In the genomic region with DNA sequence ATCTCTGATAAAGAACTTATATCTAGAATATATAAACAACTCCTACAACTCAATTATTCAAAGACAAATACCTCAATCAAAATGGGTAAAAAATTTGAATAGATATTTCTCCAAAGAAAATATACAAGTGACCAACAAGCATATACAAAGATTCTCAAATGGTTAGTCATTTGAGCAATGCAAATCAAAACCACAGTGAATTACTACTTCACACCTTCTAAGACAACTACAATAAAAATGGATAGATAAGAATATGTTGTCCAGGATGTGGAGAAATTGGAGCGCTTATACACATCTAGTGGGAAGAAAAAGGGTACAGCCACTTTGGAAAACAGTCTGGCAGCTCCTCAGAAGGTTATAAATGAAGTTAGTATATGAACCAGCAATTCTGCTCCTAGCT, we compare ENCODE assay signal across 16 cellular contexts.
A peak's percentile ranks its signal among the peaks of the same experiment; 100 is the strongest.
DNase-seq lines count a peak whose midpoint lies in the region; ATAC-seq and TF ChIP-seq lines count a peak whose summit lies in the region.
"Had no signal": no experiment of that assay in that cellular context is flagged by ENCODE, and none has a peak within 500 bp of the region (broad histone marks: within the 10 kb centered on the region; RNA-seq: fewer than 3 reads in every experiment).

No MANE protein-coding gene starts in this region.

- in situ Hi-C loops in GM23248 (cut with MboI): no loop called here

- peak; percentile 48 for DNase-seq in EL
- DNase-seq in amniotic epithelial cell (ENCODE audit: low read depth): peak; percentile 60
- peak; percentile 10 for DNase-seq in fibroblast of pulmonary artery (ENCODE audit: low read depth)
- no peak for DNase-seq in middle frontal gyrus (ENCODE audit: extremely low spot score, low spot score)
- no peak for DNase-seq in GM23248
- no peak for DNase-seq in tibial artery
- DNase-seq: AML-193; Caco-2; CD8-positive, alpha-beta memory T cell; DMS53; GF-D8; KG1 had no signal

- WGBS in GM23248 (ENCODE audit: low coverage in 1 of 2, low lambda C conversion rate in 2 of 2, missing lambda C conversion rate in 2 of 2), 2 experiments: 89 to 91% methylated on average over 1 of the region's 1 CpG

- no peaks in the 10 kb centered on the region for H3K79me2 ChIP-seq in GM23248 (ENCODE audit: insufficient read depth)

- H3K9me3 ChIP-seq in GM23248 (ENCODE audit: low read depth) (no peaks in the 10 kb centered on the region), tibial artery (no peaks in the 10 kb centered on the region)
- H3K9me3 ChIP-seq: BLaER1, Caco-2 had no signal

- H3K4me2 ChIP-seq in GM23248 (ENCODE audit: unreplicated experiment): no peak overlapping the region
- H3K4me2 ChIP-seq: BLaER1 had no signal

- no peak overlapping the region for H3K4me3 ChIP-seq in fibroblast of pulmonary artery (replicated peaks; ENCODE audit: low read depth, low read length)
- H3K4me3 ChIP-seq in GM23248: no peak overlapping the region
- H3K4me3 ChIP-seq in tibial artery: no peak overlapping the region
- H3K4me3 ChIP-seq: BLaER1 had no signal

- intact Hi-C loops in tibial artery (cut with DNase I; ENCODE audit: low total_unique reads): no loop called here

- no peak overlapping the region for H3K27ac ChIP-seq in GM23248
- H3K27ac ChIP-seq in tibial artery: no peak overlapping the region
- H3K27ac ChIP-seq: BLaER1, HL-60 had no signal

- no peaks in the 10 kb centered on the region for H4K20me1 ChIP-seq in GM23248 (ENCODE audit: insufficient read depth)
- H4K20me1 ChIP-seq: BLaER1 had no signal

- TF ChIP-seq CTCF in fibroblast of pulmonary artery (IDR thresholded peaks at IDR 0.05; ENCODE audit: low read length, missing control alignments): no peak
- TF ChIP-seq CTCF in tibial artery (IDR thresholded peaks at IDR 0.05): no peak

- no peaks in the 10 kb centered on the region for H3F3A ChIP-seq in GM23248 (ENCODE audit: insufficient read depth)

- no peak for ATAC-seq in GM19351 (IDR thresholded peaks at IDR 0.05; ENCODE audit: unreplicated experiment)
- ATAC-seq: HCT116 had no signal

- no peaks in the 10 kb centered on the region for H3K9me2 ChIP-seq in GM23248 (ENCODE audit: insufficient read depth)

- H3K4me1 ChIP-seq in GM23248 (ENCODE audit: insufficient read depth) (no peaks in the 10 kb centered on the region), tibial artery (no peaks in the 10 kb centered on the region)
- H3K4me1 ChIP-seq: BLaER1, Caco-2 had no signal

- H3K27me3 ChIP-seq in GM23248 (replicated peaks; ENCODE audit: insufficient read depth): no peaks in the 10 kb centered on the region
- H3K27me3 ChIP-seq in tibial artery: no peaks in the 10 kb centered on the region
- H3K27me3 ChIP-seq: BLaER1 had no signal

- no peak overlapping the region for H2AFZ ChIP-seq in GM23248

- H3K36me3 ChIP-seq in GM23248 (ENCODE audit: low read depth): no peaks in the 10 kb centered on the region
- H3K36me3 ChIP-seq in tibial artery: no peaks in the 10 kb centered on the region
- H3K36me3 ChIP-seq: BLaER1 had no signal

- H3K9ac ChIP-seq in GM23248: no peak overlapping the region
- H3K9ac ChIP-seq: BLaER1 had no signal

Comparison
In these comparisons a context has a peak if more than half of its experiments do, and no peak if none do; other contexts are left out.
1. DNase-seq: peak in EL (single experiment), amniotic epithelial cell (single experiment) and fibroblast of pulmonary artery (single experiment); none in middle frontal gyrus (single experiment), GM23248 (single experiment) and tibial artery (0 of 2).